8 cellular contexts compared by ENCODE assay signal in genomic region chr6:151044465-151045441, GRCh38.
DNase-seq lines count a peak whose midpoint lies in the region; ATAC-seq and TF ChIP-seq lines count a peak whose summit lies in the region.

No MANE protein-coding gene starts in this region.

- H3K27ac ChIP-seq in A673 (ENCODE audit: low read depth, low read length, poor library complexity, severe bottlenecking) = no peak overlapping the region
- peak overlapping the region; percentile 53 for H3K27ac ChIP-seq in lower lobe of right lung

- TF ChIP-seq CTCF in A673 (conservative IDR thresholded peaks at IDR 0.05; ENCODE audit: low read depth, low read length) = no peak
- no peak for TF ChIP-seq CTCF in lower lobe of right lung (IDR thresholded peaks at IDR 0.05)
- no peak for TF ChIP-seq CTCF in GM10248 (IDR thresholded peaks at IDR 0.05; ENCODE audit: control extremely low read depth, extremely low read depth, low read depth, missing control alignments)

- CTCF ChIA-PET in A673 (lab: Charles Lee) (interaction anchor here (2.1 kb wide), 1 partner anchor 30 kb away, joined by 5 read pairs; no protein-coding TSS in a partner anchor), GM10248 (lab: Yijun Ruan, JAX) (interaction anchor here (1.0 to 1.1 kb wide), 2 partner anchors 9 to 14 kb away, joined by 3 to 4 read pairs; no protein-coding TSS in a partner anchor)

- ATAC-seq in lower lobe of right lung = no peak

- DNase-seq in A673 (ENCODE audit: low spot score) (peak; percentile 93), NCI-H187 treated with DMSO at 0.1 percent for 48 hours (lab: John Stamatoyannopoulos, UW) (peak; percentile 60), cerebellar cortex (ENCODE audit: low spot score) (peak; percentile 65), lower lobe of right lung (peak; percentile 71), SKM-1 treated with dmso at 0.1 percent for 144 hours (lab: John Stamatoyannopoulos, UW; ENCODE audit: unreplicated experiment) (no peak), GM10248 (ENCODE audit: extremely low spot score) (no peak), LoVo (ENCODE audit: low spot score) (no peak), NCI-H446 treated with DMSO at 0.1 percent for 48 hours (lab: John Stamatoyannopoulos, UW) (no peak)

- peak overlapping the region; percentile 4 for H3K4me3 ChIP-seq in A673 (ENCODE audit: low read depth, low read length, poor library complexity, severe bottlenecking)
- H3K4me3 ChIP-seq in lower lobe of right lung = peak overlapping the region; percentile 32

- H3K27me3 ChIP-seq in A673 (replicated peaks; ENCODE audit: insufficient read depth, low read depth, low read length, poor library complexity) (no peaks in the 10 kb centered on the region), lower lobe of right lung (ENCODE audit: low read depth) (no peaks in the 10 kb centered on the region)

- H3K9me3 ChIP-seq in A673 (ENCODE audit: low read depth, low read length, poor library complexity, severe bottlenecking) = no peaks in the 10 kb centered on the region
- no peaks in the 10 kb centered on the region for H3K9me3 ChIP-seq in lower lobe of right lung

- no TSS peak for BruUV-seq in A673 (replicated peaks; lab: Mats Ljungman, UMichigan)

- no peaks in the 10 kb centered on the region for H3K36me3 ChIP-seq in A673 (ENCODE audit: insufficient read depth, low read length, poor library complexity, severe bottlenecking)
- no peaks in the 10 kb centered on the region for H3K36me3 ChIP-seq in lower lobe of right lung

- intact Hi-C loops in A673 (cut with micrococcal nuclease; ENCODE audit: unreplicated experiment) = no loop called here
- intact Hi-C loops in lower lobe of right lung (cut with DNase I) = no loop called here

- H3K4me1 ChIP-seq in A673 (ENCODE audit: insufficient read depth, low read length, poor library complexity, severe bottlenecking) = peaks cover 31% of the 10 kb centered on the region
- peaks cover 29% of the 10 kb centered on the region for H3K4me1 ChIP-seq in lower lobe of right lung

- POLR2A ChIA-PET in A673 (lab: Charles Lee; ENCODE audit: low non-redundant PET) (no interaction called here), GM10248 (lab: Yijun Ruan, JAX) (no interaction called here)

Comparison
In these comparisons a context has a peak if more than half of its experiments do, and no peak if none do; other contexts are left out.
1. DNase-seq: peak in A673 (single experiment), NCI-H187 treated with DMSO at 0.1 percent for 48 hours (single experiment), cerebellar cortex (single experiment) and lower lobe of right lung (single experiment); none in SKM-1 treated with dmso at 0.1 percent for 144 hours (single experiment), GM10248 (single experiment), LoVo (single experiment) and NCI-H446 treated with DMSO at 0.1 percent for 48 hours (single experiment).